14 cellular contexts compared by ENCODE assay signal in genomic region chr6:303948-304558, GRCh38. TPM values are rescaled to one million over a fixed set of nuclear protein-coding genes. Genes with fewer than 3 reads are reported as not detected.
A peak's percentile ranks its signal among the peaks of the same experiment; 100 is the strongest.
DNase-seq lines count a peak whose midpoint lies in the region; ATAC-seq and TF ChIP-seq lines count a peak whose summit lies in the region.
"Had no signal": no experiment of that assay in that cellular context is flagged by ENCODE, and none has a peak within 500 bp of the region (broad histone marks: within the 10 kb centered on the region; RNA-seq: fewer than 3 reads in every experiment).

No MANE protein-coding gene starts in this region.

- H3K27me3 ChIP-seq in BE2C: no peaks in the 10 kb centered on the region; the same call in 1 of the 2 replicates
- no peaks in the 10 kb centered on the region for H3K27me3 ChIP-seq in layer of hippocampus (ENCODE audit: control insufficient read depth, insufficient read depth, low read length)

- TF ChIP-seq POLR2A in GM19193 (IDR thresholded peaks at IDR 0.05; ENCODE audit: extremely low read depth, insufficient read depth, insufficient read length): peak; percentile 7

- TF ChIP-seq CTCF in BE2C (IDR thresholded peaks at IDR 0.05; ENCODE audit: low read depth, low read length): 0 out of 2 replicates have a peak, but pooled peaks have one; percentile 9

- peak overlapping the region; percentile 49 for H3K27ac ChIP-seq in layer of hippocampus (ENCODE audit: low read depth, low read length)

- no peaks in the 10 kb centered on the region for H3K4me1 ChIP-seq in BE2C

- ATAC-seq in SK-N-SH treated with all-trans-retinoic acid at 6 μM for 48 hours (peak; percentile 47), GM19351 (IDR thresholded peaks at IDR 0.05; ENCODE audit: unreplicated experiment) (no peak), GM18868 (IDR thresholded peaks at IDR 0.05; ENCODE audit: unreplicated experiment) (no peak)

- no peaks in the 10 kb centered on the region for H3K9me3 ChIP-seq in BE2C

- DNase-seq in BE2C (no peak), UCSD-AML1 (lab: John Stamatoyannopoulos, UW; ENCODE audit: unreplicated experiment) (no peak), NCI-H2081 treated with DMSO at 0.1 percent for 48 hours (lab: John Stamatoyannopoulos, UW) (no peak)
- DNase-seq: activated CD4-positive, alpha-beta memory T cell treated with anti-CD3 and anti-CD28 coated beads, Interleukin-2, amount 10 ng/mL, durations not matched to agents 7 days and 5 days; Karpas-422; NCI-H2107; NCI-H774; nucleus accumbens had no signal

- H3K36me3 ChIP-seq in BE2C: no peaks in the 10 kb centered on the region

- H3K4me3 ChIP-seq in BE2C (ENCODE audit: low read depth, low read length): no peak overlapping the region
- H3K4me3 ChIP-seq: skin epidermis had no signal

TF ChIP-seq in SK-N-SH treated with all-trans-retinoic acid at 6 μM for 48 hours, 23 proteins besides CTCF, POLR2A, EP300 and RAD21:
- TF ChIP-seq ZFP3 (CRISPR knock-in tag; IDR thresholded peaks at IDR 0.05): no peak
- TF ChIP-seq ZNF8 (CRISPR knock-in tag; IDR thresholded peaks at IDR 0.05): no peak
- TF ChIP-seq, protein P1, sequence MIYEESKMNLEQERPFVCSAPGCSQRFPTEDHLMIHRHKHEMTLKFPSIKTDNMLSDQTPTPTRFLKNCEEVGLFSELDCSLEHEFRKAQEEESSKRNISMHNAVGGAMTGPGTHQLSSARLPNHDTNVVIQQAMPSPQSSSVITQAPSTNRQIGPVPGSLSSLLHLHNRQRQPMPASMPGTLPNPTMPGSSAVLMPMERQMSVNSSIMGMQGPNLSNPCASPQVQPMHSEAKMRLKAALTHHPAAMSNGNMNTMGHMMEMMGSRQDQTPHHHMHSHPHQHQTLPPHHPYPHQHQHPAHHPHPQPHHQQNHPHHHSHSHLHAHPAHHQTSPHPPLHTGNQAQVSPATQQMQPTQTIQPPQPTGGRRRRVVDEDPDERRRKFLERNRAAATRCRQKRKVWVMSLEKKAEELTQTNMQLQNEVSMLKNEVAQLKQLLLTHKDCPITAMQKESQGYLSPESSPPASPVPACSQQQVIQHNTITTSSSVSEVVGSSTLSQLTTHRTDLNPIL (CRISPR knock-in tag; IDR thresholded peaks at IDR 0.05; ENCODE audit: low read depth): no peak
- no peak for TF ChIP-seq ARNTL (CRISPR knock-in tag; IDR thresholded peaks at IDR 0.05; ENCODE audit: borderline replicate concordance, low read depth)
- TF ChIP-seq SNAI2 (CRISPR knock-in tag; IDR thresholded peaks at IDR 0.05): no peak
- no peak for TF ChIP-seq PPARA (CRISPR knock-in tag; IDR thresholded peaks at IDR 0.05; ENCODE audit: borderline replicate concordance)
- no peak for TF ChIP-seq TCF4 (CRISPR knock-in tag; IDR thresholded peaks at IDR 0.05; ENCODE audit: borderline replicate concordance)
- no peak for TF ChIP-seq RARB (CRISPR knock-in tag; IDR thresholded peaks at IDR 0.05)

RNA-seq across cellular contexts. Expression of gene DUSP22, which starts 11.8 kb away (rescaled TPM):
- 2.5 TPM for polyA plus RNA-seq in BE2C (2012; ENCODE audit: insufficient read depth, insufficient read length, low read depth)
